11 cellular contexts compared by ENCODE assay signal in genomic region chr19:10651821-10652220, GRCh38. TPM values are rescaled to one million over a fixed set of nuclear protein-coding genes. Genes with fewer than 3 reads are reported as not detected.
DNase-seq lines count a peak whose midpoint lies in the region; ATAC-seq and TF ChIP-seq lines count a peak whose summit lies in the region.
"Had no signal": no experiment of that assay in that cellular context is flagged by ENCODE, and none has a peak within 500 bp of the region (broad histone marks: within the 10 kb centered on the region; RNA-seq: fewer than 3 reads in every experiment).

No MANE protein-coding gene starts in this region.

- TF ChIP-seq CTCF in activated B cell treated with CpG ODN at 0.5 μM for 24 hours (IDR thresholded peaks at IDR 0.05), result no peak
- TF ChIP-seq CTCF in GM10266 (IDR thresholded peaks at IDR 0.05; ENCODE audit: control insufficient read depth, insufficient read depth, low read depth, missing control alignments), result no peak

- POLR2A ChIA-PET in activated B cell treated with CpG ODN at 0.5 μM for 24 hours (lab: Charles Lee), result interaction anchor here (2.7 to 3.6 kb wide), 2 partner anchors 11 to 48 kb away, joined by 13 to 32 read pairs; no protein-coding TSS in a partner anchor

- peaks cover 3% of the 10 kb centered on the region for H3K27me3 Mint-ChIP-seq in stimulated activated naive CD8-positive, alpha-beta T cell treated with anti-CD3 and anti-CD28 coated beads, Interleukin-15, Interleukin-2, amounts not matched to agents 100 ng/mL and 50 ng/mL, for 24 hours
- peaks cover 1% of the 10 kb centered on the region for H3K27me3 Mint-ChIP-seq in activated B cell treated with CpG ODN at 0.5 μM for 24 hours

- H3K4me3 Mint-ChIP-seq in stimulated activated naive CD8-positive, alpha-beta T cell treated with anti-CD3 and anti-CD28 coated beads, Interleukin-15, Interleukin-2, amounts not matched to agents 100 ng/mL and 50 ng/mL, for 24 hours, result peak overlapping the region; percentile 99
- peak overlapping the region; percentile 44 for H3K4me3 Mint-ChIP-seq in activated B cell treated with CpG ODN at 0.5 μM for 24 hours

- intact Hi-C loops in activated B cell treated with CpG ODN at 0.5 μM for 24 hours (cut with micrococcal nuclease), result loop anchor here (5.0 kb wide), 3 partner anchors 220 to 415 kb away; partner anchors contain the start of genes CARM1 and CDC37

- no peak for ATAC-seq in stimulated activated naive CD8-positive, alpha-beta T cell treated with anti-CD3 and anti-CD28 coated beads, Interleukin-15, Interleukin-2, amounts not matched to agents 100 U/mL and 50 U/mL, for 24 hours
- no peak for ATAC-seq in activated B cell treated with CpG ODN at 0.5 μM for 24 hours (ENCODE audit: low read depth)
- ATAC-seq in HG02588 (IDR thresholded peaks at IDR 0.05; ENCODE audit: unreplicated experiment), result no peak

- H3K27ac Mint-ChIP-seq in stimulated activated naive CD8-positive, alpha-beta T cell treated with anti-CD3 and anti-CD28 coated beads, Interleukin-15, Interleukin-2, amounts not matched to agents 100 ng/mL and 50 ng/mL, for 24 hours, result peak overlapping the region; percentile 97
- H3K27ac Mint-ChIP-seq in activated B cell treated with CpG ODN at 0.5 μM for 24 hours, result peak overlapping the region; percentile 30

- CTCF ChIA-PET in activated B cell treated with CpG ODN at 0.5 μM for 24 hours (lab: Charles Lee), result interaction anchor here (1.3 to 13.5 kb wide), 2 partner anchors 47 to 70 kb away, joined by 6 to 353 read pairs; no protein-coding TSS in a partner anchor

- H3K36me3 Mint-ChIP-seq in stimulated activated naive CD8-positive, alpha-beta T cell treated with anti-CD3 and anti-CD28 coated beads, Interleukin-15, Interleukin-2, amounts not matched to agents 100 ng/mL and 50 ng/mL, for 24 hours (ENCODE audit: low read depth), result peaks cover 32% of the 10 kb centered on the region
- H3K36me3 Mint-ChIP-seq in activated B cell treated with CpG ODN at 0.5 μM for 24 hours (ENCODE audit: low read depth), result peaks cover 23% of the 10 kb centered on the region

- peaks cover 47% of the 10 kb centered on the region for H3K4me1 Mint-ChIP-seq in stimulated activated naive CD8-positive, alpha-beta T cell treated with anti-CD3 and anti-CD28 coated beads, Interleukin-15, Interleukin-2, amounts not matched to agents 100 ng/mL and 50 ng/mL, for 24 hours (ENCODE audit: low read depth)
- peaks cover 38% of the 10 kb centered on the region for H3K4me1 Mint-ChIP-seq in activated B cell treated with CpG ODN at 0.5 μM for 24 hours

- DNase-seq in stimulated activated naive CD8-positive, alpha-beta T cell treated with anti-CD3 and anti-CD28 coated beads, Interleukin-15, Interleukin-2, amounts not matched to agents 100 U/mL and 50 U/mL, for 24 hours, result no peak
- DNase-seq in activated B cell treated with CpG ODN at 0.5 μM for 24 hours, result no peak
- DNase-seq in left kidney (ENCODE audit: low read depth, low spot score), result peak; percentile 35
- no peak for DNase-seq in GM10266 (ENCODE audit: extremely low spot score)
- DNase-seq in NCI-H82 treated with DMSO at 0.1 percent for 48 hours (lab: John Stamatoyannopoulos, UW; ENCODE audit: unreplicated experiment), result no peak
- no peak for DNase-seq in NCI-H510A (lab: John Stamatoyannopoulos, UW)
- DNase-seq: GF-D8; NK-92 treated with Interleukin-12 subunit alpha and Interleukin-12 subunit beta, amount 100 ng/mL, for 24 hours; small intestine had no signal

- H3K9me3 Mint-ChIP-seq in stimulated activated naive CD8-positive, alpha-beta T cell treated with anti-CD3 and anti-CD28 coated beads, Interleukin-15, Interleukin-2, amounts not matched to agents 100 ng/mL and 50 ng/mL, for 24 hours, result no peaks in the 10 kb centered on the region
- H3K9me3 Mint-ChIP-seq in activated B cell treated with CpG ODN at 0.5 μM for 24 hours, result no peaks in the 10 kb centered on the region

RNA-seq across cellular contexts. Expression of gene ILF3, which starts 2.3 kb away (rescaled TPM):
- 373 and 399 TPM in 2 replicates for total RNA-seq in activated B cell treated with CpG ODN at 0.5 μM for 24 hours

RNA-seq across cellular contexts. Expression of gene SLC44A2, which starts 26.5 kb away (rescaled TPM):
- 195 and 213 TPM in 2 replicates for total RNA-seq in activated B cell treated with CpG ODN at 0.5 μM for 24 hours

RNA-seq across cellular contexts. Expression of gene QTRT1, which starts 49.4 kb away (rescaled TPM):
- 69.4 and 74.9 TPM in 2 replicates for total RNA-seq in activated B cell treated with CpG ODN at 0.5 μM for 24 hours
